Comparison of ENCODE assay signal across 9 cellular contexts in the genomic region with DNA sequence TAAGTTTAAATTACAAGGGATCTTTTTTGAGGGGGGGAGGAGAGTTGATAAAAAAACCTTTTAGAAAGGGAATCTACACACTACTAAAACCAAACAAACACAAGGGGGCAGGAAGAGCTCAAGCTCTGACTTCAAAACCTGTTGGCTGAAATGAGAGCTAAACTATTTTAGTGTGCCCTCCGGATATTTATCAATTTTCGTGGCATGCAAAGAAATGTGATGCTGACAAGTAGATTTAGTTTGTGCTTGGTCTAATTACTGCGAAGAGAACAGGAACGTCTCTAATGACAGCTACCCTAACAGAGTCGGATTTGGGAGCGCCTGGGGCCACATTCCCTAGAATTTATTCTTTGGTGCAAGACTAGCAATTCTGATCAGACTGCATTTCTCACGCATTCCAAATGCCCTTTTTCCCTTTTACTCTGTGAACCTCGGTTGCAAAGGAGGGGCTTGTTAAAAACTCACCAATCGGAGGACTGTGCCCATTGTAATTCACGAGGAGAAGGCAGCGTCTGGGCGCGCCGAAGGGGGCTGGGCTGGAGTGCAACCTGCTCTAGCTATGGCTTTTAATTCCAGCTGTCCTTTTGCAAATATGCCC. TPM values are rescaled to one million over a fixed set of nuclear protein-coding genes. Genes with fewer than 3 reads are reported as not detected.
A peak's percentile ranks its signal among the peaks of the same experiment; 100 is the strongest.
DNase-seq lines count a peak whose midpoint lies in the region; ATAC-seq and TF ChIP-seq lines count a peak whose summit lies in the region.
"Had no signal": no experiment of that assay in that cellular context is flagged by ENCODE, and none has a peak within 500 bp of the region (broad histone marks: within the 10 kb centered on the region; RNA-seq: fewer than 3 reads in every experiment).

No MANE protein-coding gene starts in this region.

- H3K9ac ChIP-seq in rectal smooth muscle tissue (ENCODE audit: low read length) = no peak overlapping the region

- TF ChIP-seq POLR2A in lower leg skin (IDR thresholded peaks at IDR 0.05) = no peak

- no peaks in the 10 kb centered on the region for H3K36me3 Mint-ChIP-seq in natural killer cell treated with Interleukin-12 subunit alpha and Interleukin-12 subunit beta and Interleukin-15 and Interleukin-18, amount 100 ng/mL, for 72 hours

- peaks cover 13% of the 10 kb centered on the region for H3K4me1 ChIP-seq in HAP-1
- H3K4me1 ChIP-seq in Panc1 (ENCODE audit: control insufficient read depth, insufficient read depth, low read length) = no peaks in the 10 kb centered on the region; the same call in 1 of the 2 replicates
- H3K4me1 ChIP-seq in rectal smooth muscle tissue (ENCODE audit: control insufficient read depth, insufficient read depth, low read length) = no peaks in the 10 kb centered on the region

- H3K36me3 ChIP-seq in HAP-1 (replicated peaks) (no peaks in the 10 kb centered on the region), Panc1 (ENCODE audit: control insufficient read depth, insufficient read depth, low read length) (no peaks in the 10 kb centered on the region), rectal smooth muscle tissue (ENCODE audit: control insufficient read depth, insufficient read depth, low read length) (no peaks in the 10 kb centered on the region)

- intact Hi-C loops in Panc1 (cut with micrococcal nuclease; ENCODE audit: unreplicated experiment) (loop anchor here (2.0 to 10.0 kb wide), 2 partner anchors 79 to 229 kb away; no protein-coding TSS in a partner anchor), lower leg skin (cut with DNase I; ENCODE audit: low total_unique reads) (no loop called here)

- no peak overlapping the region for H3K27ac Mint-ChIP-seq in natural killer cell treated with Interleukin-12 subunit alpha and Interleukin-12 subunit beta and Interleukin-15 and Interleukin-18, amount 100 ng/mL, for 72 hours

- H3K27ac ChIP-seq in Panc1 (ENCODE audit: low read length) = no peak overlapping the region
- no peak overlapping the region for H3K27ac ChIP-seq in rectal smooth muscle tissue (ENCODE audit: low read depth, low read length)

- H3K9me3 ChIP-seq in HAP-1 (peaks cover 7% of the 10 kb centered on the region), Panc1 (ENCODE audit: control insufficient read depth, insufficient read depth, low read depth, low read length) (no peaks in the 10 kb centered on the region)

- 0 to 1% methylated on average over 14 of the region's 14 CpGs for WGBS in lower leg skin, 2 donors

- CTCF ChIA-PET in Panc1 (lab: Charles Lee) = no interaction called here

- POLR2A ChIA-PET in Panc1 (lab: Charles Lee) = no interaction called here

- DNase-seq in HAP-1 (ENCODE audit: low spot score in 2 of 2) (peak; percentile 85 to 94), Panc1 (ENCODE audit: low read depth, low spot score) (no peak), globus pallidus (ENCODE audit: low spot score) (peak; percentile 68), lower leg skin (ENCODE audit: low spot score in 2 of 2) (no peak), GDM1 (lab: John Stamatoyannopoulos, UW) (no peak)
- no peak for DNase-seq in natural killer cell treated with Interleukin-12 subunit alpha and Interleukin-12 subunit beta and Interleukin-15 and Interleukin-18, amount 100 ng/mL, for 72 hours (ENCODE audit: low spot score)
- DNase-seq: IMR-90 had no signal

- BruUV-seq in Panc1 (replicated peaks; lab: Mats Ljungman, UMichigan) = no TSS peak

- peak overlapping the region; percentile 45 for H3K4me3 ChIP-seq in HAP-1
- H3K4me3 ChIP-seq in Panc1 (ENCODE audit: low read depth in 2 of 2, low read length in 2 of 2) = peak overlapping the region; percentile 33 to 49
- peak overlapping the region; percentile 67 for H3K4me3 ChIP-seq in rectal smooth muscle tissue (ENCODE audit: low read length)
- H3K4me3 ChIP-seq in lower leg skin (ENCODE audit: low read depth, poor library complexity, severe bottlenecking) = no peak overlapping the region

- no peaks in the 10 kb centered on the region for H3K9me3 Mint-ChIP-seq in natural killer cell treated with Interleukin-12 subunit alpha and Interleukin-12 subunit beta and Interleukin-15 and Interleukin-18, amount 100 ng/mL, for 72 hours

- H3K27me3 ChIP-seq in HAP-1 (ENCODE audit: low read depth) (no peaks in the 10 kb centered on the region), Panc1 (ENCODE audit: control insufficient read depth, insufficient read depth, low read length) (peaks cover 7% of the 10 kb centered on the region; the same call in 1 of the 2 replicates), rectal smooth muscle tissue (ENCODE audit: control insufficient read depth, insufficient read depth, low read length) (no peaks in the 10 kb centered on the region)

- ATAC-seq in Panc1 = peak; percentile 40; the same call in 1 of the 2 replicates
- ATAC-seq in GM21390 (IDR thresholded peaks at IDR 0.05; ENCODE audit: unreplicated experiment) = no peak
- ATAC-seq in natural killer cell treated with Interleukin-12 subunit alpha and Interleukin-12 subunit beta and Interleukin-15 and Interleukin-18, amount 100 ng/mL, for 72 hours = no peak

- H3K4me1 Mint-ChIP-seq in natural killer cell treated with Interleukin-12 subunit alpha and Interleukin-12 subunit beta and Interleukin-15 and Interleukin-18, amount 100 ng/mL, for 72 hours (ENCODE audit: low read depth in 2 of 2) = no peaks in the 10 kb centered on the region

- in situ Hi-C loops in HAP-1 (cut with MboI; ENCODE audit: low sequenced_read_pairs) = no loop called here
- in situ Hi-C loops in Panc1 (cut with HindIII; ENCODE audit: low pct_unique_long_range_greater_than_20kb, low sequenced_read_pairs) = no loop called here

- no peak overlapping the region for H3K4me3 Mint-ChIP-seq in natural killer cell treated with Interleukin-12 subunit alpha and Interleukin-12 subunit beta and Interleukin-15 and Interleukin-18, amount 100 ng/mL, for 72 hours

- peak; percentile 35; the same call in 1 of the 2 replicates for TF ChIP-seq CTCF in Panc1 (IDR thresholded peaks at IDR 0.05)
- no peak for TF ChIP-seq CTCF in lower leg skin (IDR thresholded peaks at IDR 0.05)

- H3K27me3 Mint-ChIP-seq in natural killer cell treated with Interleukin-12 subunit alpha and Interleukin-12 subunit beta and Interleukin-15 and Interleukin-18, amount 100 ng/mL, for 72 hours = peaks cover 9 to 10% of the 10 kb centered on the region in 2 donors

RNA-seq across cellular contexts. Expression of a gene that starts 0.8 kb away (rescaled TPM):
- total RNA-seq in Panc1 (2021; ENCODE audit: unreplicated experiment) = 0.15 TPM
- 0.01 TPM for polyA plus RNA-seq in Panc1 (2012; ENCODE audit: insufficient read length)
- 1 to 10 TPM in 1 of 4 donors, under 1 TPM in 3; 0.34 to 2.6 (median 0.59) TPM for total RNA-seq in lower leg skin
- not detected for total RNA-seq in natural killer cell treated with Interleukin-12 subunit alpha and Interleukin-12 subunit beta and Interleukin-15 and Interleukin-18, amount 100 ng/mL, for 72 hours
- total RNA-seq: IMR-90 had no signal
- polyA plus RNA-seq: IMR-90 had no signal

Comparison
In these comparisons a context has a peak if more than half of its experiments do, and no peak if none do; other contexts are left out.
1. DNase-seq: peak in HAP-1 (2 of 2) and globus pallidus (single experiment); none in Panc1 (single experiment), lower leg skin (0 of 2), natural killer cell treated with Interleukin-12 subunit alpha and Interleukin-12 subunit beta and Interleukin-15 and Interleukin-18, amount 100 ng/mL, for 72 hours (single experiment) and GDM1 (single experiment).